8 cellular contexts compared by ENCODE assay signal in the genomic region with DNA sequence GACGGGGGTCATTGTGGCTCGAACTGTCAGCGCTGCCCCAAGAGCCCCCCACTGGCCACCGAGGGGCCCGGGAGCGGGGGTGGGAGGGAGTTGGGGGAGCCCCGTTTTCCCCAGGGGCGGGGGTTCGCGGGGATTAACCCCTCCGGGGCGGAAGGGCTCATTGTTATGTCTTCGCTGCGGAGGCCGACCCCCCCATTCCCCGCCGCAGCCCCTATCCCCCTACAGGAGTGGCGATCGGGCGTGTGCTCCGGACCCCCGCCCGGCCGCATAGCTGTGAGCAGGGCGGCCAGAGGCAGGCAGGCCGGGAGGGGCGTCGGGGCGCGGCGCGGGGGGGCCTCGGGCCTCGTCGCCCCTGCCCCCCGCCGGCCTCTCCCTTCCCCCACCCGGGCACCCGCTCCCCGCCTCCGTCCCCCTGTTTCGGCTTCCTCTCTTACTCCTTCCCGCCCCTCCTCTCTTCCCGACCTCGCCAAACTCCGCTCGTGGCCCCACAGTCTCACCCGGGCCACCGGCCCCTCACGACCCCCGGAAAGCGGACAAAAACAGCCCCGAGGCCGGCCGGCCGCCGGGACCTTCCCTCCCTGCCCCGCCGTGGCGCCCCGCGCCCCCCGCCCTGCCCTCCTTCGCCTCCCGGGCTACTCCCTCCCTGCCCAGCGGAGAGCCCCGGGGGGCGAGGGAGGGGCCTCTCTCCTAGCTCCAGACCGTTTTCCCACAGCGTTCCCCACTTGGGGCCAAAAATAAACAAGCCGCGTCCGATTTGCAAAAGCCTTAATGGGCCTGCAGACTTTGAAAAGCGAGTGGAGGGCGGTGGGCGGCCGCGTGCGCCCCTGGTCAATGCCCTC. TPM values are rescaled to one million over a fixed set of nuclear protein-coding genes. Genes with fewer than 3 reads are reported as not detected.
DNase-seq lines count a peak whose midpoint lies in the region; ATAC-seq, FAIRE-seq and TF ChIP-seq lines count a peak whose summit lies in the region.

No MANE protein-coding gene starts in this region.

- H3K27me3 Mint-ChIP-seq in CD14-positive monocyte (ENCODE audit: low read depth in 3 of 3) (peaks cover 4 to 5% (median 5%) of the 10 kb centered on the region in 3 donors), IgD-negative memory B cell (no peaks in the 10 kb centered on the region)

- intact Hi-C loops in CD14-positive monocyte (cut with micrococcal nuclease) = loop anchor here (5.0 to 10.0 kb wide), 2 partner anchors 62 to 64 kb away; no protein-coding TSS in a partner anchor

- no peak for TF ChIP-seq CTCF in CD14-positive monocyte (IDR thresholded peaks at IDR 0.05)

- peaks cover 45% of the 10 kb centered on the region for H3K4me1 Mint-ChIP-seq in CD14-positive monocyte
- peaks cover 41 to 42% (median 42%) of the 10 kb centered on the region in 3 donors for H3K4me1 Mint-ChIP-seq in IgD-negative memory B cell

- H3K27ac Mint-ChIP-seq in CD14-positive monocyte = peak overlapping the region; percentile 93 to 98 (median 95)
- H3K27ac Mint-ChIP-seq in IgD-negative memory B cell = peak overlapping the region; percentile 95 to 99 (median 99)

- no peaks in the 10 kb centered on the region for H3K9me3 Mint-ChIP-seq in CD14-positive monocyte
- H3K9me3 Mint-ChIP-seq in IgD-negative memory B cell = peaks cover 0 to 2% (median 0%) of the 10 kb centered on the region in 3 donors

- FAIRE-seq in frontal cortex (lab: Jason Lieb, UNC) = no peak

- peak; percentile 2 for ATAC-seq in GM21381 (IDR thresholded peaks at IDR 0.05; ENCODE audit: unreplicated experiment)

- H3K4me3 Mint-ChIP-seq in CD14-positive monocyte (peak overlapping the region; percentile 99 to 100), IgD-negative memory B cell (peak overlapping the region; percentile 97 to 99 (median 98))

- DNase-seq in CD14-positive monocyte (ENCODE audit: low spot score) (no peak), activated gamma-delta T cell treated with Interleukin-2 at 50 U/mL for 16 hours (peak; percentile 10), frontal cortex (ENCODE audit: low spot score in 2 of 2) (peak; percentile 47 to 65), nucleus accumbens (lab: John Stamatoyannopoulos, UW) (peak in 33 of 56 donors; percentile 10 to 68 (median 35)), dedifferentiated amniotic fluid mesenchymal stem cell (ENCODE audit: extremely low spot score) (no peak), foreskin melanocyte (no peak)

- H3K36me3 Mint-ChIP-seq in CD14-positive monocyte (peaks cover 22 to 27% of the 10 kb centered on the region in 2 donors), IgD-negative memory B cell (no peaks in the 10 kb centered on the region)

RNA-seq across cellular contexts. Expression of a gene that starts 0.8 kb away (rescaled TPM):
- polyA plus RNA-seq in CD14-positive monocyte = 10 to 100 TPM; 31.3 to 34.6 TPM
- 17.0 TPM for polyA plus RNA-seq in IgD-negative memory B cell
- 112 TPM for total RNA-seq in frontal cortex

Comparison
In these comparisons a context has a peak if more than half of its experiments do, and no peak if none do; other contexts are left out.
1. DNase-seq: peak in activated gamma-delta T cell treated with Interleukin-2 at 50 U/mL for 16 hours (single experiment), frontal cortex (2 of 2) and nucleus accumbens (33 of 56); none in CD14-positive monocyte (single experiment), dedifferentiated amniotic fluid mesenchymal stem cell (single experiment) and foreskin melanocyte (single experiment).